In genomic region chr11:103844327-103845215, GRCh38 we compare ENCODE assay signal across 12 cellular contexts.
DNase-seq lines count a peak whose midpoint lies in the region; ATAC-seq, FAIRE-seq and TF ChIP-seq lines count a peak whose summit lies in the region.
"Had no signal": no experiment of that assay in that cellular context is flagged by ENCODE, and none has a peak within 500 bp of the region (broad histone marks: within the 10 kb centered on the region; RNA-seq: fewer than 3 reads in every experiment).

No MANE protein-coding gene starts in this region.

- H3K27ac ChIP-seq in ovary (no peak overlapping the region), Peyer's patch (no peak overlapping the region)
- H3K27ac ChIP-seq: prostate gland had no signal

- H3K9me3 ChIP-seq in ovary (no peaks in the 10 kb centered on the region), Peyer's patch (no peaks in the 10 kb centered on the region)
- H3K9me3 ChIP-seq: prostate gland had no signal

- TF ChIP-seq CTCF in ovary (IDR thresholded peaks at IDR 0.05) (no peak), Peyer's patch (IDR thresholded peaks at IDR 0.05) (no peak)

- TF ChIP-seq POLR2A in ovary (IDR thresholded peaks at IDR 0.05) (no peak), Peyer's patch (IDR thresholded peaks at IDR 0.05) (no peak)

- 82 to 88% (median 88%) methylated on average over 7 of the region's 7 CpGs for WGBS in ovary, 3 donors

- DNase-seq in GM18507 (ENCODE audit: extremely low spot score, insufficient read length, low read depth) (no peak), NCI-H69 (lab: John Stamatoyannopoulos, UW) (peak; percentile 46), ovary (no peak), Peyer's patch (no peak), NCI-H2081 treated with DMSO at 0.1 percent for 48 hours (lab: John Stamatoyannopoulos, UW) (no peak)
- DNase-seq in activated CD4-positive, CD25-positive, alpha-beta regulatory T cell treated with anti-CD3 and anti-CD28 coated beads, Interleukin-2, amount 50 U/mL, for 72 hours: no peak
- DNase-seq: activated CD8-positive, alpha-beta memory T cell treated with anti-CD3 and anti-CD28 coated beads, Interleukin-2, amount 50 U/mL, for 48 hours; AML-193 had no signal

- H3K27me3 ChIP-seq in ovary (no peaks in the 10 kb centered on the region), Peyer's patch (no peaks in the 10 kb centered on the region)

- no peak for TF ChIP-seq EP300 in ovary (IDR thresholded peaks at IDR 0.05)

- ATAC-seq in GM21381 (IDR thresholded peaks at IDR 0.05; ENCODE audit: unreplicated experiment) (peak; percentile 95), HG03045 (IDR thresholded peaks at IDR 0.05; ENCODE audit: unreplicated experiment) (peak; percentile 97)
- ATAC-seq: SK-N-SH treated with all-trans-retinoic acid at 6 μM for 48 hours had no signal

- intact Hi-C loops in ovary (cut with DNase I): no loop called here

- peak; percentile 80 for FAIRE-seq in GM18507 (lab: Jason Lieb, UNC)

- H3K4me1 ChIP-seq in ovary (ENCODE audit: insufficient read depth) (peaks cover 7% of the 10 kb centered on the region), Peyer's patch (no peaks in the 10 kb centered on the region)
- H3K4me1 ChIP-seq: prostate gland had no signal

- no peaks in the 10 kb centered on the region for H3K36me3 ChIP-seq in ovary
- H3K36me3 ChIP-seq in Peyer's patch: no peaks in the 10 kb centered on the region
- H3K36me3 ChIP-seq: prostate gland had no signal

- H3K4me3 ChIP-seq in ovary (no peak overlapping the region), Peyer's patch (no peak overlapping the region)
- H3K4me3 ChIP-seq: prostate gland had no signal
